ENCODE assay signal across 13 cellular contexts in the genomic region with DNA sequence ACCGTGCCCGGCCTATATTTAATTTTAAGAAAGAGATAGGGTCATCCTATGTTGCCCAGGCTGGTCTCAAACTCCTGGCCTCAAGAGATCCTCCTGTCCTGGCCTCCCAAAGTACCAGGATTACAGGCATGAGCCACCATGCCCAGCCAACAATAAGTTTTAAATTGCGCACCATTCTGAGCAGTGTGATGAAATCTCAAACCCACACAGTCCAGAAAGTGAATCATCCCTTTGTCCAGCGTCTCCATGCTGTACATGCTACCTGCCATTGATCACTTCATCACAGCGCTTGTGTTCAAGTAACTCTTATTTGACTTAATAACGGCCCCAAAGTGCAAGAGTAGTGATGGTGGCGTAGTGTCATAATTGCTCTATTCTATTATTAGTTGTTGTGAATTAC.
DNase-seq lines count a peak whose midpoint lies in the region; ATAC-seq and TF ChIP-seq lines count a peak whose summit lies in the region.
"Had no signal": no experiment of that assay in that cellular context is flagged by ENCODE, and none has a peak within 500 bp of the region (broad histone marks: within the 10 kb centered on the region; RNA-seq: fewer than 3 reads in every experiment).

No MANE protein-coding gene starts in this region.

- intact Hi-C loops in IMR-90 (cut with micrococcal nuclease) = no loop called here

- WGBS in IMR-90 (ENCODE audit: extremely low coverage in 2 of 2, insufficient read length in 1 of 2), 2 experiments = no CpG with 5 or more reads among the region's 7 CpGs

- H3K36me3 ChIP-seq in IMR-90 (ENCODE audit: control insufficient read depth, insufficient read depth, low read length) = 0 out of 2 replicates have a peak, but pooled peaks cover 2% of the 10 kb centered on the region

- H4K5ac ChIP-seq in IMR-90 (ENCODE audit: low read depth, low read length) = no peak overlapping the region

- no peak overlapping the region for H2AFZ ChIP-seq in IMR-90 (replicated peaks; ENCODE audit: low read length, poor library complexity)

- H3K4me3 ChIP-seq in IMR-90 (ENCODE audit: insufficient read depth, low read depth, low read length) = no peak overlapping the region
- H3K4me3 ChIP-seq in epithelial cell of esophagus (ENCODE audit: low read length) = no peak overlapping the region
- H3K4me3 ChIP-seq: BLaER1 treated with 17β-estradiol and CSF1 and Interleukin-3, amounts not matched to agents 10 nM and 100 nM; GM12878; HAP-1 had no signal

- POLR2A ChIA-PET in IMR-90 (lab: Charles Lee; ENCODE audit: unreplicated experiment) = no interaction called here

- no peak overlapping the region for H3K14ac ChIP-seq in IMR-90 (replicated peaks; ENCODE audit: low read depth, low read length)

- no peak overlapping the region for H2AK9ac ChIP-seq in IMR-90 (replicated peaks; ENCODE audit: low read depth, low read length, poor library complexity)

- CTCF ChIA-PET in IMR-90 (lab: Yijun Ruan, JAX) = no interaction called here

- BruUV-seq in IMR-90 (replicated peaks; lab: Mats Ljungman, UMichigan) = no TSS peak

- no peak for ATAC-seq in IMR-90 (ENCODE audit: low read depth)
- ATAC-seq in HG02571 (IDR thresholded peaks at IDR 0.05; ENCODE audit: unreplicated experiment) = no peak
- ATAC-seq: CD8-positive, alpha-beta T cell; GM12878 had no signal

- in situ Hi-C loops in IMR-90 (cut with MboI; ENCODE audit: low sequenced_read_pairs) = no loop called here

- H2BK15ac ChIP-seq in IMR-90 (ENCODE audit: low read depth, low read length) = no peak overlapping the region

- no peak overlapping the region for H3K18ac ChIP-seq in IMR-90 (ENCODE audit: low read depth, low read length)

- no peak overlapping the region for H2AK5ac ChIP-seq in IMR-90 (ENCODE audit: low read depth, low read length)

- H3K4me2 ChIP-seq in IMR-90 (ENCODE audit: low read depth, low read length) = no peak overlapping the region
- H3K4me2 ChIP-seq: BLaER1 treated with 17β-estradiol and CSF1 and Interleukin-3, amounts not matched to agents 10 nM and 100 nM had no signal

- H2BK20ac ChIP-seq in IMR-90 (ENCODE audit: low read depth, low read length) = no peak overlapping the region

- no peak overlapping the region for H2BK5ac ChIP-seq in IMR-90 (ENCODE audit: low read depth, low read length, poor library complexity, severe bottlenecking)

- no peaks in the 10 kb centered on the region for H3K9me3 ChIP-seq in IMR-90 (ENCODE audit: control insufficient read depth, insufficient read depth, low read length)
- H3K9me3 ChIP-seq: HAP-1 had no signal

- dilution Hi-C loops in IMR-90 (cut with HindIII; ENCODE audit: low sequenced_read_pairs, unreplicated experiment) = no loop called here

- TF ChIP-seq CTCF in IMR-90 (conservative IDR thresholded peaks at IDR 0.05; ENCODE audit: low read depth, low read length) = no peak
- TF ChIP-seq CTCF in epithelial cell of esophagus (IDR thresholded peaks at IDR 0.05; ENCODE audit: insufficient read depth, low read depth, low read length, missing control alignments) = no peak

- DNase-seq in IMR-90 (no peak), amniotic epithelial cell (ENCODE audit: low read depth) (peak; percentile 64), epithelial cell of esophagus (ENCODE audit: low read depth) (peak; percentile 48), T-helper 9 cell (no peak), hippocampal formation (lab: John Stamatoyannopoulos, UW) (no peak)
- DNase-seq: Calu3; CD8-positive, alpha-beta T cell; DMS79 treated with DMSO at 0.1 percent for 48 hours had no signal

- no peak overlapping the region for H4K8ac ChIP-seq in IMR-90 (ENCODE audit: low read depth in 2 of 2, low read length in 2 of 2)

- H4K20me1 ChIP-seq in IMR-90 (ENCODE audit: insufficient read depth, low read length) = peaks cover 11% of the 10 kb centered on the region; the same call in 1 of the 2 replicates

- no peak overlapping the region for H3K9ac ChIP-seq in IMR-90 (ENCODE audit: low read depth, low read length)
- H3K9ac ChIP-seq: BLaER1 treated with 17β-estradiol and CSF1 and Interleukin-3, amounts not matched to agents 10 nM and 100 nM had no signal

- H4K91ac ChIP-seq in IMR-90 (ENCODE audit: insufficient read depth, low read depth, low read length) = no peak overlapping the region

- peaks cover 1% of the 10 kb centered on the region; the same call in 1 of the 2 replicates for H3K4me1 ChIP-seq in IMR-90 (ENCODE audit: control insufficient read depth, insufficient read depth, low read length)

- H3K27ac ChIP-seq in IMR-90 (ENCODE audit: insufficient read depth, low read length) = no peak overlapping the region
- H3K27ac ChIP-seq: BLaER1 treated with 17β-estradiol and CSF1 and Interleukin-3, amounts not matched to agents 10 nM and 100 nM; HL-60 had no signal

- 0 out of 2 replicates have a peak, but pooled peaks cover 8% of the 10 kb centered on the region for H3K9me1 ChIP-seq in IMR-90 (ENCODE audit: insufficient read depth, low read length)

- H3K79me1 ChIP-seq in IMR-90 (ENCODE audit: low read depth in 1 of 2, low read length in 2 of 2) = peaks cover 21 to 63% of the 10 kb centered on the region in 2 experiments

- TF ChIP-seq POLR2A in IMR-90 (IDR thresholded peaks at IDR 0.05; ENCODE audit: low read depth, low read length) = no peak

- no peak for TF ChIP-seq RAD21 in IMR-90 (IDR thresholded peaks at IDR 0.05; ENCODE audit: low read length)

- no peak overlapping the region for H3K4ac ChIP-seq in IMR-90 (ENCODE audit: low read depth, low read length)

- H3K27me3 ChIP-seq in IMR-90 (ENCODE audit: control insufficient read depth, insufficient read depth, low read length) = no peaks in the 10 kb centered on the region
- H3K27me3 ChIP-seq: BLaER1 treated with 17β-estradiol and CSF1 and Interleukin-3, amounts not matched to agents 10 nM and 100 nM had no signal

- H3K56ac ChIP-seq in IMR-90 (ENCODE audit: extremely low read depth, insufficient read depth, low read length) = no peak overlapping the region

- H2BK120ac ChIP-seq in IMR-90 (ENCODE audit: low read depth, low read length) = no peak overlapping the region

- H3K23ac ChIP-seq in IMR-90 (ENCODE audit: low read depth, low read length) = no peak overlapping the region

TF ChIP-seq in IMR-90, 13 proteins besides CTCF, POLR2A, EP300 and RAD21:
- TF ChIP-seq FOS (IDR thresholded peaks at IDR 0.05; ENCODE audit: low read depth, low read length) (no peak), MAZ (IDR thresholded peaks at IDR 0.05; ENCODE audit: borderline replicate concordance, low read depth, low read length) (no peak), CEBPB (IDR thresholded peaks at IDR 0.05; ENCODE audit: low read depth, low read length) (0 out of 2 replicates have a peak, but pooled peaks have one; percentile 3), RCOR1 (IDR thresholded peaks at IDR 0.05; ENCODE audit: insufficient replicate concordance, low read length) (no peak)

Comparison
In these comparisons a context has a peak if more than half of its experiments do, and no peak if none do; other contexts are left out.
1. DNase-seq: peak in amniotic epithelial cell (single experiment) and epithelial cell of esophagus (single experiment); none in IMR-90 (single experiment), T-helper 9 cell (single experiment) and hippocampal formation (0 of 2).